Comparison of ENCODE assay signal across 1 cellular context in the genomic region with DNA sequence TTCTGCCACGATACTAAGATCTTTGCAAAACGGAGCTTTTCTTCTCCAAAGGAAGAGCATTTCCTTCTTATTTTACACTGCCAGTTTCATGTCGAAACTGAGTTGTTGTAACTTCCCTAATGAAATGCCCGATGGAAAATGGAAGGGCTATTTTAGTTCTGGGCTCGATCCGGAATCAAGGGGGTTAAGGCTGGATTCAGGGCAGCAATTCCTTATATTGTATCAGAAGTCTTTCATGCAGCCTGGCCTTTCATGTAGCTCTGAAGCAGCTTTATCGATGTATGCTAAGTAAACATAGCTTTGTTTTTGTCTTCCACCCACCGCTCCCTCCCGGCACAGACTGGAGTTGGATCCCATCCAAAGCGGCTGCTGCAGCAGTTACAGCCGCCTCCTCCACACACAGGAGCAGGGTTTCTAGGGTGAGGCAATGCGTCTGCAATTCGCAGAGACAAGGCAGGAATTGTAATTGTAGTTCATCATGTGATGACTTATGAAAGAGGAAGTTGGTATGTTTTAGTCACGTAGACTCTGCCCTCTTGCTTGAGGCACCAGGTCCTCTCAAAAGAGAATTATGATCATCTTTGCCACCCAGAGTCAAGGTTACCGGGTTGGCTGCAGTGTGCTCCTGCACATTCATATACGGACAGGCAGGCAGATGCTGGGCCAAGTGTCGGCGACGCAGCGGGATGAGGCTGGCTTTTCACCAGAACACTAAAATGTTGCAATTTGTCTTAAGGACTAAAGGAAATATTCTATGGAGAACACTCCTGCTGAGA.
TF ChIP-seq lines count a peak whose summit lies in the region.

No MANE protein-coding gene starts in this region.

TF ChIP-seq in K562, 482 proteins besides CTCF, POLR2A, EP300 and RAD21 (continued from another document and continues in another):
- TF ChIP-seq, protein P1, sequence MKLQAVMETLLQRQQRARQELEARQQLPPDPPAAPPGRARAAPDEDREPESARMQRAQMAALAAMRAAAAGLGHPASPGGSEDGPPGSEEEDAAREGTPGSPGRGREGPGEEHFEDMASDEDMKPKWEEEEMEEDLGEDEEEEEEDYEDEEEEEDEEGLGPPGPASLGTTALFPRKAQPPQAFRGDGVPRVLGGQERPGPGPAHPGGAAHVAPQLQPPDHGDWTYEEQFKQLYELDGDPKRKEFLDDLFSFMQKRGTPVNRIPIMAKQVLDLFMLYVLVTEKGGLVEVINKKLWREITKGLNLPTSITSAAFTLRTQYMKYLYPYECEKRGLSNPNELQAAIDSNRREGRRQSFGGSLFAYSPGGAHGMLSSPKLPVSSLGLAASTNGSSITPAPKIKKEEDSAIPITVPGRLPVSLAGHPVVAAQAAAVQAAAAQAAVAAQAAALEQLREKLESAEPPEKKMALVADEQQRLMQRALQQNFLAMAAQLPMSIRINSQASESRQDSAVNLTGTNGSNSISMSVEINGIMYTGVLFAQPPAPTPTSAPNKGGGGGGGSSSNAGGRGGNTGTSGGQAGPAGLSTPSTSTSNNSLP (IDR thresholded peaks at IDR 0.05; ENCODE audit: borderline replicate concordance, low read depth, low read length) = peak; percentile 71; the same call in 1 of the 2 replicates
- TF ChIP-seq, protein P2, sequence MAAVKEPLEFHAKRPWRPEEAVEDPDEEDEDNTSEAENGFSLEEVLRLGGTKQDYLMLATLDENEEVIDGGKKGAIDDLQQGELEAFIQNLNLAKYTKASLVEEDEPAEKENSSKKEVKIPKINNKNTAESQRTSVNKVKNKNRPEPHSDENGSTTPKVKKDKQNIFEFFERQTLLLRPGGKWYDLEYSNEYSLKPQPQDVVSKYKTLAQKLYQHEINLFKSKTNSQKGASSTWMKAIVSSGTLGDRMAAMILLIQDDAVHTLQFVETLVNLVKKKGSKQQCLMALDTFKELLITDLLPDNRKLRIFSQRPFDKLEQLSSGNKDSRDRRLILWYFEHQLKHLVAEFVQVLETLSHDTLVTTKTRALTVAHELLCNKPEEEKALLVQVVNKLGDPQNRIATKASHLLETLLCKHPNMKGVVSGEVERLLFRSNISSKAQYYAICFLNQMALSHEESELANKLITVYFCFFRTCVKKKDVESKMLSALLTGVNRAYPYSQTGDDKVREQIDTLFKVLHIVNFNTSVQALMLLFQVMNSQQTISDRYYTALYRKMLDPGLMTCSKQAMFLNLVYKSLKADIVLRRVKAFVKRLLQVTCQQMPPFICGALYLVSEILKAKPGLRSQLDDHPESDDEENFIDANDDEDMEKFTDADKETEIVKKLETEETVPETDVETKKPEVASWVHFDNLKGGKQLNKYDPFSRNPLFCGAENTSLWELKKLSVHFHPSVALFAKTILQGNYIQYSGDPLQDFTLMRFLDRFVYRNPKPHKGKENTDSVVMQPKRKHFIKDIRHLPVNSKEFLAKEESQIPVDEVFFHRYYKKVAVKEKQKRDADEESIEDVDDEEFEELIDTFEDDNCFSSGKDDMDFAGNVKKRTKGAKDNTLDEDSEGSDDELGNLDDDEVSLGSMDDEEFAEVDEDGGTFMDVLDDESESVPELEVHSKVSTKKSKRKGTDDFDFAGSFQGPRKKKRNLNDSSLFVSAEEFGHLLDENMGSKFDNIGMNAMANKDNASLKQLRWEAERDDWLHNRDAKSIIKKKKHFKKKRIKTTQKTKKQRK (IDR thresholded peaks at IDR 0.05; ENCODE audit: borderline replicate concordance, low read depth, low read length) = no peak
- TF ChIP-seq ZNF311 (CRISPR knock-in tag; IDR thresholded peaks at IDR 0.05) (no peak), TEAD4 (IDR thresholded peaks at IDR 0.05; ENCODE audit: low read length) (peak; percentile 86), TEAD4 (CRISPR knock-in tag; IDR thresholded peaks at IDR 0.05; ENCODE audit: borderline replicate concordance) (no peak), MYBL2 (IDR thresholded peaks at IDR 0.05; ENCODE audit: low read depth) (no peak), MYBL2 (CRISPR knock-in tag; IDR thresholded peaks at IDR 0.05; ENCODE audit: borderline replicate concordance) (no peak), PHF20 (IDR thresholded peaks at IDR 0.05; ENCODE audit: partially characterized antibody) (no peak), FOXA1 (IDR thresholded peaks at IDR 0.05; ENCODE audit: borderline replicate concordance) (peak; percentile 95), ZNF232 (CRISPR knock-in tag; IDR thresholded peaks at IDR 0.05) (no peak), TAF7 (tag; IDR thresholded peaks at IDR 0.05) (no peak), ARID3B (CRISPR knock-in tag; IDR thresholded peaks at IDR 0.05; ENCODE audit: borderline replicate concordance) (no peak), E2F1 (CRISPR knock-in tag; IDR thresholded peaks at IDR 0.05) (no peak), HDAC1 (IDR thresholded peaks at IDR 0.05) (peak in 1 of 2 experiments; percentile 90; a peak in 2 of 4 replicates), MEIS2 (IDR thresholded peaks at IDR 0.05; ENCODE audit: partially characterized antibody) (peak; percentile 92), HDGF (IDR thresholded peaks at IDR 0.05) (0 out of 2 replicates have a peak, but pooled peaks have one; percentile 19), ARHGAP35 (IDR thresholded peaks at IDR 0.05; ENCODE audit: partially characterized antibody) (no peak), RBM22 (IDR thresholded peaks at IDR 0.05; ENCODE audit: low read depth, low read length, poor library complexity, severe bottlenecking) (no peak), TEAD2 (tag; IDR thresholded peaks at IDR 0.05) (peak; percentile 80), MEF2A (IDR thresholded peaks at IDR 0.05; ENCODE audit: control insufficient read depth, low read depth, low read length) (0 out of 2 replicates have a peak, but pooled peaks have one; percentile 22), TBP (optimal IDR thresholded peaks at IDR 0.05; ENCODE audit: low read depth, low read length) (peak; percentile 38), HCFC1 (IDR thresholded peaks at IDR 0.05; ENCODE audit: low read depth, low read length) (peak; percentile 50), SRSF9 (IDR thresholded peaks at IDR 0.05; ENCODE audit: borderline replicate concordance, low read depth, low read length) (no peak), ZNF57 (CRISPR knock-in tag; IDR thresholded peaks at IDR 0.05) (no peak), GMEB1 (CRISPR knock-in tag; IDR thresholded peaks at IDR 0.05) (no peak), ZBTB43 (CRISPR knock-in tag; IDR thresholded peaks at IDR 0.05) (0 out of 2 replicates have a peak, but pooled peaks have one; percentile 44)
- TF ChIP-seq, protein P3, sequence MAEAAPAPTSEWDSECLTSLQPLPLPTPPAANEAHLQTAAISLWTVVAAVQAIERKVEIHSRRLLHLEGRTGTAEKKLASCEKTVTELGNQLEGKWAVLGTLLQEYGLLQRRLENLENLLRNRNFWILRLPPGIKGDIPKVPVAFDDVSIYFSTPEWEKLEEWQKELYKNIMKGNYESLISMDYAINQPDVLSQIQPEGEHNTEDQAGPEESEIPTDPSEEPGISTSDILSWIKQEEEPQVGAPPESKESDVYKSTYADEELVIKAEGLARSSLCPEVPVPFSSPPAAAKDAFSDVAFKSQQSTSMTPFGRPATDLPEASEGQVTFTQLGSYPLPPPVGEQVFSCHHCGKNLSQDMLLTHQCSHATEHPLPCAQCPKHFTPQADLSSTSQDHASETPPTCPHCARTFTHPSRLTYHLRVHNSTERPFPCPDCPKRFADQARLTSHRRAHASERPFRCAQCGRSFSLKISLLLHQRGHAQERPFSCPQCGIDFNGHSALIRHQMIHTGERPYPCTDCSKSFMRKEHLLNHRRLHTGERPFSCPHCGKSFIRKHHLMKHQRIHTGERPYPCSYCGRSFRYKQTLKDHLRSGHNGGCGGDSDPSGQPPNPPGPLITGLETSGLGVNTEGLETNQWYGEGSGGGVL (CRISPR knock-in tag; IDR thresholded peaks at IDR 0.05) = no peak
- TF ChIP-seq, protein P4, sequence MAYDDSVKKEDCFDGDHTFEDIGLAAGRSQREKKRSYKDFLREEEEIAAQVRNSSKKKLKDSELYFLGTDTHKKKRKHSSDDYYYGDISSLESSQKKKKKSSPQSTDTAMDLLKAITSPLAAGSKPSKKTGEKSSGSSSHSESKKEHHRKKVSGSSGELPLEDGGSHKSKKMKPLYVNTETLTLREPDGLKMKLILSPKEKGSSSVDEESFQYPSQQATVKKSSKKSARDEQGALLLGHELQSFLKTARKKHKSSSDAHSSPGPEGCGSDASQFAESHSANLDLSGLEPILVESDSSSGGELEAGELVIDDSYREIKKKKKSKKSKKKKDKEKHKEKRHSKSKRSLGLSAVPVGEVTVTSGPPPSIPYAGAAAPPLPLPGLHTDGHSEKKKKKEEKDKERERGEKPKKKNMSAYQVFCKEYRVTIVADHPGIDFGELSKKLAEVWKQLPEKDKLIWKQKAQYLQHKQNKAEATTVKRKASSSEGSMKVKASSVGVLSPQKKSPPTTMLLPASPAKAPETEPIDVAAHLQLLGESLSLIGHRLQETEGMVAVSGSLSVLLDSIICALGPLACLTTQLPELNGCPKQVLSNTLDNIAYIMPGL (CRISPR knock-in tag; IDR thresholded peaks at IDR 0.05) = no peak
- TF ChIP-seq, protein P5, sequence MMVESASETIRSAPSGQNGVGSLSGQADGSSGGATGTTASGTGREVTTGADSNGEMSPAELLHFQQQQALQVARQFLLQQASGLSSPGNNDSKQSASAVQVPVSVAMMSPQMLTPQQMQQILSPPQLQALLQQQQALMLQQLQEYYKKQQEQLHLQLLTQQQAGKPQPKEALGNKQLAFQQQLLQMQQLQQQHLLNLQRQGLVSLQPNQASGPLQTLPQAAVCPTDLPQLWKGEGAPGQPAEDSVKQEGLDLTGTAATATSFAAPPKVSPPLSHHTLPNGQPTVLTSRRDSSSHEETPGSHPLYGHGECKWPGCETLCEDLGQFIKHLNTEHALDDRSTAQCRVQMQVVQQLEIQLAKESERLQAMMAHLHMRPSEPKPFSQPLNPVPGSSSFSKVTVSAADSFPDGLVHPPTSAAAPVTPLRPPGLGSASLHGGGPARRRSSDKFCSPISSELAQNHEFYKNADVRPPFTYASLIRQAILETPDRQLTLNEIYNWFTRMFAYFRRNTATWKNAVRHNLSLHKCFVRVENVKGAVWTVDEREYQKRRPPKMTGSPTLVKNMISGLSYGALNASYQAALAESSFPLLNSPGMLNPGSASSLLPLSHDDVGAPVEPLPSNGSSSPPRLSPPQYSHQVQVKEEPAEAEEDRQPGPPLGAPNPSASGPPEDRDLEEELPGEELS (CRISPR knock-in tag; IDR thresholded peaks at IDR 0.05; ENCODE audit: borderline replicate concordance) = 0 out of 2 replicates have a peak, but pooled peaks have one; percentile 15
- TF ChIP-seq, protein P6, sequence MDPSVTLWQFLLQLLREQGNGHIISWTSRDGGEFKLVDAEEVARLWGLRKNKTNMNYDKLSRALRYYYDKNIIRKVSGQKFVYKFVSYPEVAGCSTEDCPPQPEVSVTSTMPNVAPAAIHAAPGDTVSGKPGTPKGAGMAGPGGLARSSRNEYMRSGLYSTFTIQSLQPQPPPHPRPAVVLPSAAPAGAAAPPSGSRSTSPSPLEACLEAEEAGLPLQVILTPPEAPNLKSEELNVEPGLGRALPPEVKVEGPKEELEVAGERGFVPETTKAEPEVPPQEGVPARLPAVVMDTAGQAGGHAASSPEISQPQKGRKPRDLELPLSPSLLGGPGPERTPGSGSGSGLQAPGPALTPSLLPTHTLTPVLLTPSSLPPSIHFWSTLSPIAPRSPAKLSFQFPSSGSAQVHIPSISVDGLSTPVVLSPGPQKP (CRISPR knock-in tag; IDR thresholded peaks at IDR 0.05) = no peak
- TF ChIP-seq, protein P7, sequence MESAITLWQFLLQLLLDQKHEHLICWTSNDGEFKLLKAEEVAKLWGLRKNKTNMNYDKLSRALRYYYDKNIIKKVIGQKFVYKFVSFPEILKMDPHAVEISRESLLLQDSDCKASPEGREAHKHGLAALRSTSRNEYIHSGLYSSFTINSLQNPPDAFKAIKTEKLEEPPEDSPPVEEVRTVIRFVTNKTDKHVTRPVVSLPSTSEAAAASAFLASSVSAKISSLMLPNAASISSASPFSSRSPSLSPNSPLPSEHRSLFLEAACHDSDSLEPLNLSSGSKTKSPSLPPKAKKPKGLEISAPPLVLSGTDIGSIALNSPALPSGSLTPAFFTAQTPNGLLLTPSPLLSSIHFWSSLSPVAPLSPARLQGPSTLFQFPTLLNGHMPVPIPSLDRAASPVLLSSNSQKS (CRISPR knock-in tag; IDR thresholded peaks at IDR 0.05) = no peak
